19 cellular contexts compared by ENCODE assay signal in the genomic region with DNA sequence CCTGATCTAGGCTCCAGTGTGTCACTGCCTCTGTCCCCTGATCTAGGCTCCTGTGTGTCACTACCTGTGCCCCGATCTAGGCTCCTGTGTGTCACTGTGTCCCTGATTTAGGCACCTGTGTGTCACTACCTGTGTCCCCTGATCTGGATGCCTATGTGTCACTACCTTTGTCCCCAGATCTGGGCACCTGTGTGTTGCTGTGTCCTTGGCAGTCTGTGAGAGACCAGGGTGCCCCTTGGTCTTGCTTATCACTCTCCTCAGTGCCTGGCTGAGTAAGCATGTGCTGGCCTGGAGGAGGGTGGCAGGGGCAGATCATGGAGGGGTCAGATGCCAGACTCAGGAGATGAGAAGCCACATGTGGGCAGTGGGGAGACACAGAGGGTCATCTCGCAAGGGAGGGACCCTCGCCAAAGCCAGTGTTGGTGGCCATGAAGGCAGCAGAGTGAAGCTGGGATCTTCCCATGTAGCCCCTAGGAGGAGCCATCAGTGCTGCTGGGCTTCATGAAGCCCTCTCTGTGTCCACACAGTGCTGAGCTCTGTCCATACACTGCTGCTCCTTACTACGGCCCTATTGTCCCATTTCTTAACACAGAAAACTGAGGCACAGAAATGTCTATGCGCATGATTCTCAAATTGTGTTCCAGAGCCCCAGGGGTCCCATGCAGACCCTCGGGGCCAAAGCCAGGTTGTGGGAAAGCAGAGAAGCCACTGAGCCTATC. TPM values are rescaled to one million over a fixed set of nuclear protein-coding genes. Genes with fewer than 3 reads are reported as not detected.
DNase-seq lines count a peak whose midpoint lies in the region; ATAC-seq, FAIRE-seq and TF ChIP-seq lines count a peak whose summit lies in the region.
"Had no signal": no experiment of that assay in that cellular context is flagged by ENCODE, and none has a peak within 500 bp of the region (broad histone marks: within the 10 kb centered on the region; RNA-seq: fewer than 3 reads in every experiment).

No MANE protein-coding gene starts in this region.

- H3K18ac ChIP-seq in H1 (ENCODE audit: extremely low read depth, low read length) = no peak overlapping the region
- no peak overlapping the region for H3K18ac ChIP-seq in trophoblast cell (ENCODE audit: low read length)

- H3K4me3 ChIP-seq in heart left ventricle (no peak overlapping the region), H1 (ENCODE audit: extremely low read depth in 1 of 4, insufficient read depth in 2 of 4, low read depth in 3 of 4, low read length in 4 of 4) (no peak overlapping the region), trophoblast cell (ENCODE audit: low read depth, low read length) (no peak overlapping the region), upper lobe of left lung (no peak overlapping the region), suprapubic skin (no peak overlapping the region)

- H2BK20ac ChIP-seq in H1 (ENCODE audit: low read length) = no peak overlapping the region

- H3K4me1 ChIP-seq in heart left ventricle (peaks cover 0 to 48% (median 35%) of the 10 kb centered on the region in 12 donors), H1 (replicated peaks in 1 of 4; ENCODE audit: control insufficient read depth in 3 of 4, insufficient read depth in 4 of 4, low read length in 3 of 4) (peaks cover 0 to 4% (median 0%) of the 10 kb centered on the region in 4 experiments; a peak in 2 of 7 replicates), trophoblast cell (ENCODE audit: control insufficient read depth in 1 of 2, insufficient read depth in 2 of 2, low read length in 2 of 2) (peaks cover 4 to 12% of the 10 kb centered on the region in 2 experiments), upper lobe of left lung (peaks cover 23 to 48% (median 26%) of the 10 kb centered on the region in 4 donors), suprapubic skin (peaks cover 30% of the 10 kb centered on the region)

- H3K4me2 ChIP-seq in H1 (ENCODE audit: insufficient read depth in 1 of 2, low read depth in 2 of 2, low read length in 2 of 2) = no peak overlapping the region
- H3K4me2 ChIP-seq in trophoblast cell (ENCODE audit: low read length) = no peak overlapping the region

- no peaks in the 10 kb centered on the region for H4K20me1 ChIP-seq in H1 (replicated peaks in 1 of 2; ENCODE audit: control insufficient read depth in 1 of 2, insufficient read depth in 2 of 2, low read length in 2 of 2)

- H2BK5ac ChIP-seq in H1 (ENCODE audit: low read depth, low read length) (no peak overlapping the region), trophoblast cell (ENCODE audit: low read depth, low read length, poor library complexity) (no peak overlapping the region)

- no peak overlapping the region; a peak in 1 of 7 replicates for H3K9ac ChIP-seq in H1 (replicated peaks in 1 of 4; ENCODE audit: extremely low read depth in 1 of 4, low read depth in 3 of 4, low read length in 3 of 4)
- no peak overlapping the region for H3K9ac ChIP-seq in trophoblast cell (ENCODE audit: low read length)

- no peak for TF ChIP-seq EP300 in H1 (IDR thresholded peaks at IDR 0.05; ENCODE audit: borderline replicate concordance in 1 of 2, low read depth in 2 of 2, low read length in 2 of 2)
- TF ChIP-seq EP300 in upper lobe of left lung (IDR thresholded peaks at IDR 0.05) = no peak
- TF ChIP-seq EP300 in suprapubic skin (IDR thresholded peaks at IDR 0.05) = no peak

- no peak overlapping the region for H3K23ac ChIP-seq in H1 (ENCODE audit: insufficient read length)
- peak overlapping the region; percentile 40 for H3K23ac ChIP-seq in trophoblast cell (ENCODE audit: low read length)

- no peaks in the 10 kb centered on the region for H3K79me1 ChIP-seq in H1 (ENCODE audit: low read depth, low read length)
- peaks cover 7% of the 10 kb centered on the region for H3K79me1 ChIP-seq in trophoblast cell (ENCODE audit: low read length)

- H4K91ac ChIP-seq in H1 (replicated peaks; ENCODE audit: insufficient read length, low read length) (no peak overlapping the region), trophoblast cell (ENCODE audit: low read depth, low read length) (no peak overlapping the region)

- CTCF ChIA-PET in H1 (lab: Charles Lee; ENCODE audit: partially characterized antibody) = interaction anchor here (0.9 to 65.2 kb wide), 8 partner anchors 9 to 58 kb away, joined by 4 to 1529 read pairs (median 8); a partner anchor contains a TSS

- no peak overlapping the region for H4K5ac ChIP-seq in H1 (ENCODE audit: insufficient read length, low read depth, low read length)

- H3K27ac ChIP-seq in heart left ventricle (peak overlapping the region in 8 of 12 donors; percentile 15 to 54 (median 22)), H1 (ENCODE audit: low read depth, low read length) (no peak overlapping the region), trophoblast cell (ENCODE audit: low read depth, low read length) (no peak overlapping the region), upper lobe of left lung (peak overlapping the region; percentile 2 to 85 (median 67)), suprapubic skin (no peak overlapping the region)

- H3K79me2 ChIP-seq in H1 (ENCODE audit: control insufficient read depth in 1 of 2, insufficient read depth in 2 of 2, low read length in 2 of 2) = no peaks in the 10 kb centered on the region
- no peaks in the 10 kb centered on the region for H3K79me2 ChIP-seq in trophoblast cell (ENCODE audit: control insufficient read depth, insufficient read depth, low read length, poor library complexity)

- no peak overlapping the region for H3K56ac ChIP-seq in H1 (replicated peaks; ENCODE audit: insufficient read length, low read depth, low read length)

- H3K9me3 ChIP-seq in heart left ventricle = no peaks in the 10 kb centered on the region
- H3K9me3 ChIP-seq in H1 (ENCODE audit: insufficient read depth in 2 of 2, low read depth in 1 of 2, low read length in 1 of 2) = no peaks in the 10 kb centered on the region
- peaks cover 3% of the 10 kb centered on the region for H3K9me3 ChIP-seq in trophoblast cell (ENCODE audit: insufficient read depth, low read depth, low read length)
- H3K9me3 ChIP-seq in upper lobe of left lung = no peaks in the 10 kb centered on the region
- no peaks in the 10 kb centered on the region for H3K9me3 ChIP-seq in suprapubic skin

- no peak overlapping the region for H4K8ac ChIP-seq in H1 (ENCODE audit: extremely low read depth, insufficient read depth, low read length)
- no peak overlapping the region for H4K8ac ChIP-seq in trophoblast cell (ENCODE audit: low read depth, low read length)

- ATAC-seq in heart left ventricle = no peak
- no peak for ATAC-seq in left cardiac atrium
- ATAC-seq in upper lobe of left lung (ENCODE audit: low FRiP score in 2 of 2) = no peak
- no peak for ATAC-seq in GM21381 (IDR thresholded peaks at IDR 0.05; ENCODE audit: unreplicated experiment)
- ATAC-seq: T-helper 17 cell had no signal

- peak overlapping the region; percentile 53; the same call in 1 of the 2 replicates for H2BK15ac ChIP-seq in H1 (ENCODE audit: low read length)

- no peak overlapping the region for H2BK120ac ChIP-seq in H1 (replicated peaks; ENCODE audit: low read depth, low read length)
- no peak overlapping the region for H2BK120ac ChIP-seq in trophoblast cell (ENCODE audit: insufficient read depth, low read length, poor library complexity)

- H3K27me3 ChIP-seq in heart left ventricle (no peaks in the 10 kb centered on the region), H1 (replicated peaks in 1 of 4; ENCODE audit: control insufficient read depth in 3 of 4, extremely low read depth in 1 of 4, insufficient read depth in 3 of 4, low read length in 3 of 4) (no peaks in the 10 kb centered on the region), trophoblast cell (ENCODE audit: insufficient read depth, low read length) (no peaks in the 10 kb centered on the region), upper lobe of left lung (no peaks in the 10 kb centered on the region), suprapubic skin (no peaks in the 10 kb centered on the region)

- H3K23me2 ChIP-seq in H1 (ENCODE audit: low read depth, low read length) = no peaks in the 10 kb centered on the region

- FAIRE-seq in H1 (lab: Jason Lieb, UNC) = no peak
- FAIRE-seq: astrocyte, colon, HTR-8/SVneo had no signal

- no peak overlapping the region for H3K14ac ChIP-seq in H1 (ENCODE audit: insufficient read length)
- no peak overlapping the region for H3K14ac ChIP-seq in trophoblast cell (ENCODE audit: low read length)

- TF ChIP-seq POLR2A in heart left ventricle (IDR thresholded peaks at IDR 0.05) = no peak
- TF ChIP-seq POLR2A in H1 (IDR thresholded peaks at IDR 0.05; ENCODE audit: control extremely low read depth in 1 of 2, low read depth in 2 of 2, low read length in 2 of 2) = no peak
- no peak for TF ChIP-seq POLR2A in upper lobe of left lung (IDR thresholded peaks at IDR 0.05)
- no peak for TF ChIP-seq POLR2A in suprapubic skin (IDR thresholded peaks at IDR 0.05)

- 0 out of 2 replicates have a peak overlapping the region, but pooled peaks have one; percentile 39 for H2BK12ac ChIP-seq in H1 (ENCODE audit: low read depth, low read length)
- no peak overlapping the region for H2BK12ac ChIP-seq in trophoblast cell (ENCODE audit: low read length)

- WGBS in heart left ventricle, 4 donors = 80 to 92% (median 84%) methylated on average over 6 of the region's 6 CpGs
- 79% methylated on average over 6 of the region's 6 CpGs; no CpG with 5 or more reads in 1 of the 2 experiments for WGBS in H1 (ENCODE audit: extremely low coverage in 1 of 2, insufficient coverage in 1 of 2, insufficient read length in 1 of 2, insufficient replicate concordance in 2 of 2, low coverage in 1 of 2, low lambda C conversion rate in 2 of 2, missing lambda C conversion rate in 1 of 2), 2 experiments
- no CpG with 5 or more reads among the region's 6 CpGs for whole genome bisulfite sequencing in trophoblast cell (ENCODE audit: extremely low coverage, insufficient coverage, insufficient read length)
- WGBS in upper lobe of left lung, 2 donors = 75 to 78% methylated on average over 4 to 6 of the region's 6 CpGs
- WGBS in suprapubic skin = 76% methylated on average over 5 of the region's 6 CpGs

- DNase-seq in heart left ventricle = peak in 1 of 5 donors; percentile 30
- DNase-seq in left cardiac atrium = no peak
- DNase-seq in H1 (ENCODE audit: low read depth in 1 of 2, low spot score in 2 of 2) = no peak
- no peak for DNase-seq in trophoblast cell
- no peak for DNase-seq in upper lobe of left lung
- no peak for DNase-seq in suprapubic skin (ENCODE audit: low spot score in 2 of 2)
- DNase-seq in HuH-7 (ENCODE audit: low spot score) = no peak
- DNase-seq: 8988T; activated CD4-positive, alpha-beta memory T cell treated with anti-CD3 and anti-CD28 coated beads for 36 hours; activated naive CD4-positive, alpha-beta T cell treated with anti-CD3 and anti-CD28 coated beads, Interleukin-2, amount 50 U/mL, for 16 hours; NCI-H1436 treated with DMSO at 0.1 percent for 48 hours; NCI-H748 treated with DMSO at 0.1 percent for 48 hours; OCI-M1; stimulated activated naive CD4-positive, alpha-beta T cell treated with Interleukin-2 at 50 U/mL for 16 hours; T-helper 17 cell had no signal

- H2AFZ ChIP-seq in H1 (ENCODE audit: low read length) (no peak overlapping the region), trophoblast cell (ENCODE audit: insufficient read depth, low read length, poor library complexity) (no peak overlapping the region)

- H4K12ac ChIP-seq in trophoblast cell (ENCODE audit: low read depth, low read length) = no peak overlapping the region

- peaks cover 0 to 18% (median 0%) of the 10 kb centered on the region in 9 donors for H3K36me3 ChIP-seq in heart left ventricle
- H3K36me3 ChIP-seq in H1 (ENCODE audit: control insufficient read depth in 2 of 4, insufficient read depth in 4 of 4, low read length in 3 of 4) = no peaks in the 10 kb centered on the region
- H3K36me3 ChIP-seq in trophoblast cell (ENCODE audit: control insufficient read depth in 1 of 2, insufficient read depth in 2 of 2, low read length in 2 of 2) = peaks cover 23 to 35% of the 10 kb centered on the region in 2 experiments
- H3K36me3 ChIP-seq in upper lobe of left lung = peaks cover 0 to 4% (median 0%) of the 10 kb centered on the region in 4 donors
- peaks cover 11% of the 10 kb centered on the region for H3K36me3 ChIP-seq in suprapubic skin

- POLR2A ChIA-PET in H1 (lab: Charles Lee; ENCODE audit: partially characterized antibody) = interaction anchor here (0.9 to 1.5 kb wide), 3 partner anchors 13 to 69 kb away, joined by 3 read pairs; a partner anchor contains a TSS

- intact Hi-C loops in heart left ventricle (cut with DNase I) (no loop called here), left cardiac atrium (cut with DNase I) (no loop called here)

- H2AK5ac ChIP-seq in H1 (ENCODE audit: low read depth, low read length) (peak overlapping the region; percentile 33; the same call in 1 of the 2 replicates), trophoblast cell (ENCODE audit: low read length) (no peak overlapping the region)

- TF ChIP-seq CTCF in heart left ventricle (IDR thresholded peaks at IDR 0.05) (no peak), H1 (IDR thresholded peaks at IDR 0.05; ENCODE audit: control extremely low read depth in 1 of 3, insufficient read depth in 1 of 3, low read depth in 1 of 3, low read length in 3 of 3) (peak in 2 of 3 experiments; percentile 19 to 23; a peak in 2 of 4 replicates), upper lobe of left lung (IDR thresholded peaks at IDR 0.05) (no peak), suprapubic skin (IDR thresholded peaks at IDR 0.05) (no peak)

- 0 out of 4 replicates have a peak, but pooled peaks of 1 of the 2 experiments have one; percentile 8 for TF ChIP-seq RAD21 in H1 (IDR thresholded peaks at IDR 0.05 in 1 of 2, conservative IDR thresholded peaks at IDR 0.05 in 1 of 2; ENCODE audit: low read depth in 2 of 2, low read length in 2 of 2)

- no peak overlapping the region for H3K4ac ChIP-seq in H1 (replicated peaks; ENCODE audit: insufficient read length, low read depth, low read length)
- H3K4ac ChIP-seq in trophoblast cell (ENCODE audit: low read depth, low read length) = no peak overlapping the region

RNA-seq across cellular contexts. Expression of a gene that starts 15.5 kb away (rescaled TPM):
- total RNA-seq in heart left ventricle (10 to 100 TPM; 15.5 to 71.1 (median 37.3) TPM), left cardiac atrium (10 to 100 TPM; 19.4 to 24.6 TPM), upper lobe of left lung (10 to 100 TPM in 4 of 6 donors, 1 to 10 TPM in 2; 4.2 to 35.6 (median 12.2) TPM), suprapubic skin (10 to 100 TPM; 14.6 to 36.8 (median 18.9) TPM)
- polyA plus RNA-seq in heart left ventricle (1 to 10 TPM; 8.5 to 9.9 TPM), H1 (2011; rRNA removed) (7.8 and 8.7 TPM in 2 replicates)
- total RNA-seq in H1 (2021; fragmentation: NEBNext Ultra II Directional; extraction: Animal tissue kit (Norgen Biotek cat#: 25700)) = 11.4 and 11.5 TPM in 2 replicates
- 4.7 TPM for polyA plus RNA-seq in H1 (2011; cell fraction: cytosol; rRNA removed)
- polyA plus RNA-seq in H1 (2011; cell fraction: nucleus; rRNA removed) = 5.7 TPM
- 5.8 to 9.0 TPM (median 7.0 TPM) in 4 replicates for polyA plus RNA-seq in H1 (2012, experiment 1 of 2)
- polyA plus RNA-seq in H1 (2012, experiment 2 of 2) = 6.6 TPM
- polyA plus RNA-seq in H1 (2013, experiment 1 of 2) = 15.9 TPM
- polyA plus RNA-seq in H1 (2013, experiment 2 of 2) = 14.8 TPM
- polyA minus RNA-seq in H1 (2011; rRNA and poly(A)+ RNA removed) = 5.5 and 6.7 TPM in 2 replicates
- polyA minus RNA-seq in H1 (2011; cell fraction: cytosol; rRNA and poly(A)+ RNA removed) = 14.4 TPM
- polyA minus RNA-seq in H1 (2011; cell fraction: nucleus; rRNA and poly(A)+ RNA removed) = 5.1 TPM
- polyA plus RNA-seq in trophoblast cell (2013) = 95.6 and 101 TPM in 2 replicates
- total RNA-seq: activated CD4-positive, alpha-beta memory T cell treated with anti-CD3 and anti-CD28 coated beads for 36 hours; T-helper 17 cell had no signal

RNA-seq across cellular contexts. Expression of a gene that starts 21.3 kb away (rescaled TPM):
- 1 to 10 TPM; 1.1 to 5.7 (median 1.6) TPM for total RNA-seq in heart left ventricle
- under 1 TPM; 0.65 to 0.84 TPM for polyA plus RNA-seq in heart left ventricle
- total RNA-seq in left cardiac atrium = 1 to 10 TPM; 1.2 to 1.3 TPM
- total RNA-seq in H1 (2021; fragmentation: NEBNext Ultra II Directional; extraction: Animal tissue kit (Norgen Biotek cat#: 25700)) = 232 and 237 TPM in 2 replicates
- 77.0 and 93.2 TPM in 2 replicates for polyA plus RNA-seq in H1 (2011; rRNA removed)
- 72.8 TPM for polyA plus RNA-seq in H1 (2011; cell fraction: cytosol; rRNA removed)
- polyA plus RNA-seq in H1 (2011; cell fraction: nucleus; rRNA removed) = 59.1 TPM
- 99.2 to 116 TPM (median 108 TPM) in 4 replicates for polyA plus RNA-seq in H1 (2012, experiment 1 of 2)
- 69.6 TPM for polyA plus RNA-seq in H1 (2012, experiment 2 of 2)
- 88.5 TPM for polyA plus RNA-seq in H1 (2013, experiment 1 of 2)
- polyA plus RNA-seq in H1 (2013, experiment 2 of 2) = 92.9 TPM
- polyA minus RNA-seq in H1 (2011; rRNA and poly(A)+ RNA removed) = 505 and 571 TPM in 2 replicates
- 196 TPM for polyA minus RNA-seq in H1 (2011; cell fraction: cytosol; rRNA and poly(A)+ RNA removed)
- polyA minus RNA-seq in H1 (2011; cell fraction: nucleus; rRNA and poly(A)+ RNA removed) = 104 TPM
- 27.5 and 27.6 TPM in 2 replicates for polyA plus RNA-seq in trophoblast cell (2013)
- 10 to 100 TPM in 2 of 6 donors, 1 to 10 TPM in 4; 4.2 to 34.6 (median 8.2) TPM for total RNA-seq in upper lobe of left lung
- total RNA-seq in suprapubic skin = 10 to 100 TPM in 1 of 4 donors, 1 to 10 TPM in 3; 6.5 to 10.1 (median 6.8) TPM

Comparison
In these comparisons a context has a peak if more than half of its experiments do, and no peak if none do; other contexts are left out.
1. H3K27ac ChIP-seq: peak in heart left ventricle (8 of 12) and upper lobe of left lung (4 of 4); none in H1 (single experiment), trophoblast cell (single experiment) and suprapubic skin (single experiment).
2. CTCF ChIP-seq: peak in H1 (2 of 3); none in heart left ventricle (0 of 12), upper lobe of left lung (0 of 6) and suprapubic skin (0 of 2).